24 cellular contexts compared by ENCODE assay signal in genomic region chr6:124743420-124743819, GRCh38.
"Had no signal": no experiment of that assay in that cellular context is flagged by ENCODE, and none has a peak within 500 bp of the region (broad histone marks: within the 10 kb centered on the region; RNA-seq: fewer than 3 reads in every experiment).

No MANE protein-coding gene starts in this region.

- H3K27ac Mint-ChIP-seq: mesothelial cell of epicardium; naive B cell; natural killer cell treated with Interleukin-12 subunit alpha and Interleukin-12 subunit beta and Interleukin-15 and Interleukin-18, amount 100 ng/mL, for 72 hours; progenitor cell of endocrine pancreas; stimulated activated effector memory CD8-positive, alpha-beta T cell treated with anti-CD3 and anti-CD28 coated beads, Interleukin-12 subunit alpha, Interleukin-12 subunit beta, amount 100 ng/mL, for 72 hours; stimulated activated naive CD8-positive, alpha-beta T cell treated with anti-CD3 and anti-CD28 coated beads, Interleukin-15, Interleukin-2, amounts not matched to agents 100 ng/mL and 50 ng/mL, for 24 hours had no signal

- H3K9me3 ChIP-seq: left lung, lower lobe of right lung, ovary, right atrium auricular region, right lobe of liver, spleen, suprapubic skin, thoracic aorta, tibial artery, upper lobe of right lung had no signal

- H2AFZ ChIP-seq: hepatocyte had no signal

- H3K4me1 Mint-ChIP-seq: naive B cell; stimulated activated effector memory CD8-positive, alpha-beta T cell treated with anti-CD3 and anti-CD28 coated beads, Interleukin-12 subunit alpha, Interleukin-12 subunit beta, amount 100 ng/mL, for 72 hours had no signal

- H3K4me1 ChIP-seq: left lung, lower lobe of right lung, right atrium auricular region, right lobe of liver, spleen, suprapubic skin, tibial artery, upper lobe of right lung had no signal

- H3K79me2 ChIP-seq: hepatocyte had no signal

- ATAC-seq: left colon; left lung; lower lobe of right lung; natural killer cell treated with Interleukin-12 subunit alpha and Interleukin-12 subunit beta and Interleukin-15 and Interleukin-18, amount 100 ng/mL, for 72 hours; right lobe of liver; stimulated activated effector memory CD8-positive, alpha-beta T cell treated with anti-CD3 and anti-CD28 coated beads, Interleukin-12 subunit alpha, Interleukin-12 subunit beta, amount 100 ng/mL, for 72 hours; upper lobe of right lung had no signal

- H3K4me3 ChIP-seq: hepatocyte, left lung, lower lobe of right lung, ovary, right atrium auricular region, right lobe of liver, spleen, suprapubic skin, thoracic aorta, tibial artery, upper lobe of right lung had no signal

- H3K9me3 Mint-ChIP-seq: mesothelial cell of epicardium; stimulated activated naive CD8-positive, alpha-beta T cell treated with anti-CD3 and anti-CD28 coated beads, Interleukin-15, Interleukin-2, amounts not matched to agents 100 ng/mL and 50 ng/mL, for 24 hours had no signal

- H3K4me3 Mint-ChIP-seq: mesothelial cell of epicardium; naive B cell; natural killer cell treated with Interleukin-12 subunit alpha and Interleukin-12 subunit beta and Interleukin-15 and Interleukin-18, amount 100 ng/mL, for 72 hours; stimulated activated effector memory CD8-positive, alpha-beta T cell treated with anti-CD3 and anti-CD28 coated beads, Interleukin-12 subunit alpha, Interleukin-12 subunit beta, amount 100 ng/mL, for 72 hours; stimulated activated naive CD8-positive, alpha-beta T cell treated with anti-CD3 and anti-CD28 coated beads, Interleukin-15, Interleukin-2, amounts not matched to agents 100 ng/mL and 50 ng/mL, for 24 hours had no signal

- H3K27me3 ChIP-seq: hepatocyte, left lung, ovary, right atrium auricular region, right lobe of liver, spleen, suprapubic skin, tibial artery, upper lobe of right lung had no signal

- H3K36me3 ChIP-seq: left lung, lower lobe of right lung, ovary, right atrium auricular region, right lobe of liver, spleen, suprapubic skin, thoracic aorta, tibial artery, upper lobe of right lung had no signal

- DNase-seq: kidney; left colon; left lung; lower lobe of right lung; mesendoderm; naive B cell; ovary; right lobe of liver; small intestine; spleen; stimulated activated CD4-positive, alpha-beta T cell treated with anti-CD3 and anti-CD28 coated beads, Interleukin-4, amount 100 ng/mL, for 24 hours; stimulated activated naive CD4-positive, alpha-beta T cell; tibial artery; trophoblast cell; upper lobe of right lung had no signal

- H3K27ac ChIP-seq: hepatocyte, left lung, lower lobe of right lung, ovary, right atrium auricular region, right lobe of liver, spleen, suprapubic skin, thoracic aorta, tibial artery, upper lobe of right lung had no signal

- H3K4me2 ChIP-seq: hepatocyte had no signal

- H3K27me3 Mint-ChIP-seq: naive B cell; natural killer cell treated with Interleukin-12 subunit alpha and Interleukin-12 subunit beta and Interleukin-15 and Interleukin-18, amount 100 ng/mL, for 72 hours; progenitor cell of endocrine pancreas; stimulated activated naive CD8-positive, alpha-beta T cell treated with anti-CD3 and anti-CD28 coated beads, Interleukin-15, Interleukin-2, amounts not matched to agents 100 ng/mL and 50 ng/mL, for 24 hours had no signal

- H3K36me3 Mint-ChIP-seq: mesothelial cell of epicardium; naive B cell; natural killer cell treated with Interleukin-12 subunit alpha and Interleukin-12 subunit beta and Interleukin-15 and Interleukin-18, amount 100 ng/mL, for 72 hours; stimulated activated effector memory CD8-positive, alpha-beta T cell treated with anti-CD3 and anti-CD28 coated beads, Interleukin-12 subunit alpha, Interleukin-12 subunit beta, amount 100 ng/mL, for 72 hours had no signal

- FAIRE-seq: small intestine had no signal
